ENCODE assay signal across 28 cellular contexts in the genomic region with DNA sequence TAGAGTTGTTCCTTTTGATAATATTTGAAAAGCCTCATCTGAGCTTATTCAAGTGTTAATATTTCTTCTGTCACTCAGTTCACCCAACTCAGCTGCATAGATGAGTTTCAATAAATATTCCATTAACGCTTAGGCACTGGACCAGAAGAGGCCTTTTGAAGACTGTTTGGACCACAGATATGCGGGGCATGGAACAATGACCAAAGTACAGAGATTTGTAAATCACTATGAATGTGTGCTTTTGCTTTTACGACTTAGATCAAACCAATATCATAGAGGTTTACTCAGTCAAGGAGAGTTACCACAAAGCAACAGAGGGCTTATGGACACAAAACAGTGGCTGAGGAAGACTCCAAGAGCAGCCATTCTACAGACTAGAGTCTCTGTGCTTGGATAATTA.
A peak's percentile ranks its signal among the peaks of the same experiment; 100 is the strongest.
DNase-seq lines count a peak whose midpoint lies in the region; ATAC-seq and TF ChIP-seq lines count a peak whose summit lies in the region.
"Had no signal": no experiment of that assay in that cellular context is flagged by ENCODE, and none has a peak within 500 bp of the region (broad histone marks: within the 10 kb centered on the region; RNA-seq: fewer than 3 reads in every experiment).

No MANE protein-coding gene starts in this region.

- TF ChIP-seq CTCF in MCF 10A (IDR thresholded peaks at IDR 0.05; ENCODE audit: unreplicated experiment) (no peak), breast epithelium (IDR thresholded peaks at IDR 0.05) (no peak), RWPE1 (conservative IDR thresholded peaks at IDR 0.05; ENCODE audit: low read depth) (no peak), mammary epithelial cell (conservative IDR thresholded peaks at IDR 0.05 in 1 of 2, IDR thresholded peaks at IDR 0.05 in 1 of 2; ENCODE audit: extremely low read depth in 1 of 2, insufficient read depth in 1 of 2, low read depth in 1 of 2, low read length in 2 of 2) (no peak), natural killer cell (IDR thresholded peaks at IDR 0.05) (no peak)

- no peak overlapping the region for H3K4me2 ChIP-seq in mammary epithelial cell (ENCODE audit: insufficient read depth, low read depth, low read length)

- DNase-seq in MCF 10A (ENCODE audit: unreplicated experiment) (no peak), breast epithelium (ENCODE audit: low spot score in 2 of 2) (no peak), RWPE1 (ENCODE audit: low spot score) (no peak), mammary epithelial cell (no peak), natural killer cell (no peak)
- no peak for DNase-seq in stimulated activated naive B cell treated with anti-CD40 and anti-IgM and Interleukin-4, amounts not matched to agents 10 μg/mL and 1 μg/mL and 100 μg/mL, for 72 hours
- no peak for DNase-seq in activated CD8-positive, alpha-beta memory T cell treated with anti-CD3 and anti-CD28 coated beads for 24 hours
- no peak for DNase-seq in activated CD8-positive, alpha-beta memory T cell treated with anti-CD3 and anti-CD28 coated beads, Interleukin-2, amount 10 ng/mL, durations not matched to agents 7 days and 5 days
- DNase-seq: activated CD4-positive, alpha-beta T cell treated with anti-CD3 and anti-CD28 coated beads, Interleukin-2, amount 50 U/mL, for 1 hour; activated CD8-positive, alpha-beta memory T cell treated with anti-CD3 and anti-CD28 coated beads, Interleukin-2, amount 50 U/mL, for 48 hours; activated gamma-delta T cell treated with Interleukin-2 at 50 U/mL for 16 hours; amniotic stem cell; C1 segment of cervical spinal cord; Caco-2; DMS79 treated with DMSO at 0.1 percent for 48 hours; endodermal cell; hypothalamus; Karpas-422; NCI-H1694 treated with DMSO at 0.1 percent for 48 hours; NCI-H2171 treated with DMSO at 0.1 percent for 48 hours; NCI-H526; stimulated activated CD4-positive, alpha-beta T cell treated with anti-CD3 and anti-CD28 coated beads, Interleukin-2, amount 100 ng/mL, for 24 hours had no signal

- ATAC-seq in stimulated activated naive B cell treated with anti-CD40 and anti-IgM and Interleukin-4, amounts not matched to agents 10 μg/mL and 1 μg/mL and 100 μg/mL, for 72 hours (replicated peaks), result no peak
- no peak for ATAC-seq in activated CD8-positive, alpha-beta memory T cell treated with anti-CD3 and anti-CD28 coated beads, Interleukin-2, amount 10 ng/mL, durations not matched to agents 7 days and 5 days
- no peak for ATAC-seq in natural killer cell
- ATAC-seq: gastroesophageal sphincter had no signal

- H3K4me3 ChIP-seq in breast epithelium (no peak overlapping the region), mammary epithelial cell (replicated peaks in 1 of 3; ENCODE audit: insufficient read depth in 1 of 3, low read depth in 2 of 3, low read length in 3 of 3) (no peak overlapping the region)
- H3K4me3 ChIP-seq: cardiac muscle cell, coronary artery, gastroesophageal sphincter, prostate gland, skin epidermis, suprapubic skin had no signal

- peaks cover 43% of the 10 kb centered on the region for H3K4me1 Mint-ChIP-seq in MCF 10A (ENCODE audit: insufficient read depth, unreplicated experiment)
- H3K4me1 Mint-ChIP-seq in stimulated activated naive B cell treated with anti-CD40 and anti-IgM and Interleukin-4, amounts not matched to agents 10 μg/mL and 1 μg/mL and 100 μg/mL, for 72 hours, result peaks cover 22 to 53% of the 10 kb centered on the region in 2 donors
- H3K4me1 Mint-ChIP-seq in activated CD8-positive, alpha-beta memory T cell treated with anti-CD3 and anti-CD28 coated beads, Interleukin-2, amount 10 ng/mL, durations not matched to agents 7 days and 5 days, result peaks cover 70% of the 10 kb centered on the region
- peaks cover 34 to 36% of the 10 kb centered on the region in 2 donors for H3K4me1 Mint-ChIP-seq in natural killer cell

- no peak overlapping the region for H3K4me3 Mint-ChIP-seq in MCF 10A (ENCODE audit: unreplicated experiment)
- no peak overlapping the region for H3K4me3 Mint-ChIP-seq in stimulated activated naive B cell treated with anti-CD40 and anti-IgM and Interleukin-4, amounts not matched to agents 10 μg/mL and 1 μg/mL and 100 μg/mL, for 72 hours
- H3K4me3 Mint-ChIP-seq in activated CD8-positive, alpha-beta memory T cell treated with anti-CD3 and anti-CD28 coated beads, Interleukin-2, amount 10 ng/mL, durations not matched to agents 7 days and 5 days, result no peak overlapping the region
- H3K4me3 Mint-ChIP-seq in natural killer cell, result no peak overlapping the region
- H3K4me3 Mint-ChIP-seq: endodermal cell had no signal

- H3K27ac Mint-ChIP-seq in MCF 10A (ENCODE audit: low read depth, unreplicated experiment) (peak overlapping the region; percentile 96), natural killer cell (no peak overlapping the region)
- peak overlapping the region; percentile 14 for H3K27ac Mint-ChIP-seq in stimulated activated naive B cell treated with anti-CD40 and anti-IgM and Interleukin-4, amounts not matched to agents 10 μg/mL and 1 μg/mL and 100 μg/mL, for 72 hours
- H3K27ac Mint-ChIP-seq in activated CD8-positive, alpha-beta memory T cell treated with anti-CD3 and anti-CD28 coated beads, Interleukin-2, amount 10 ng/mL, durations not matched to agents 7 days and 5 days, result no peak overlapping the region
- H3K27ac Mint-ChIP-seq: endodermal cell had no signal

- CTCF ChIA-PET in MCF 10A (lab: Yijun Ruan, JAX) (interaction anchor here (0.9 to 1.1 kb wide), 3 partner anchors 16 to 33 kb away, joined by 3 to 4 read pairs (median 4); no protein-coding TSS in a partner anchor), RWPE1 (lab: Yijun Ruan, JAX) (no interaction called here), mammary epithelial cell (lab: Charles Lee; ENCODE audit: low non-redundant PET) (no interaction called here)
- CTCF ChIA-PET in activated CD8-positive, alpha-beta memory T cell treated with anti-CD3 and anti-CD28 coated beads, Interleukin-2, amount 10 ng/mL, durations not matched to agents 7 days and 5 days (lab: Charles Lee), result interaction anchor here (1.0 to 1.6 kb wide), 4 partner anchors 16 to 37 kb away, joined by 3 to 6 read pairs (median 4); no protein-coding TSS in a partner anchor

- no peaks in the 10 kb centered on the region for H4K20me1 ChIP-seq in mammary epithelial cell (ENCODE audit: insufficient read depth, low read length)

- no peak for TF ChIP-seq POLR2A in breast epithelium (IDR thresholded peaks at IDR 0.05)

- H3K4me1 ChIP-seq in breast epithelium (peaks cover 0 to 2% of the 10 kb centered on the region in 2 donors), mammary epithelial cell (ENCODE audit: insufficient read depth, low read length) (peaks cover 45% of the 10 kb centered on the region)
- H3K4me1 ChIP-seq: Caco-2, gastroesophageal sphincter, prostate gland had no signal

- peaks cover 51% of the 10 kb centered on the region for H3K79me2 ChIP-seq in mammary epithelial cell (ENCODE audit: insufficient read depth, low read length)

- in situ Hi-C loops in mammary epithelial cell (cut with MboI; ENCODE audit: low sequenced_read_pairs in 2 of 2), result no loop called here

- BruUV-seq in MCF 10A (replicated peaks; lab: Mats Ljungman, UMichigan), result no TSS peak
- TSS peak; percentile 0 for BruUV-seq in mammary epithelial cell (replicated peaks; lab: Mats Ljungman, UMichigan)

- POLR2A ChIA-PET in MCF 10A (lab: Yijun Ruan, JAX), result interaction anchor here (0.7 to 4.0 kb wide), 7 partner anchors 9 to 32 kb away, joined by 3 to 27 read pairs (median 3); no protein-coding TSS in a partner anchor
- POLR2A ChIA-PET in RWPE1 (lab: Yijun Ruan, JAX; ENCODE audit: low non-redundant PET), result no interaction called here

- H3K9ac ChIP-seq in mammary epithelial cell (ENCODE audit: insufficient read depth, low read length), result no peak overlapping the region

- intact Hi-C loops in MCF 10A (cut with micrococcal nuclease), result no loop called here
- intact Hi-C loops in breast epithelium (cut with DNase I; ENCODE audit: low total_unique reads), result no loop called here
- intact Hi-C loops in mammary epithelial cell (cut with micrococcal nuclease), result no loop called here
- intact Hi-C loops in natural killer cell (cut with micrococcal nuclease), result loop anchor here (10.0 kb wide), 1 partner anchor 535 kb away; no protein-coding TSS in a partner anchor

- H2AFZ ChIP-seq in mammary epithelial cell (ENCODE audit: low read depth, low read length), result no peak overlapping the region

- 98% methylated on average over 3 of the region's 3 CpGs for WGBS in mammary epithelial cell (ENCODE audit: low coverage, missing lambda C conversion rate)

- H3K27me3 Mint-ChIP-seq in MCF 10A (ENCODE audit: insufficient read depth, unreplicated experiment) (no peaks in the 10 kb centered on the region), natural killer cell (ENCODE audit: low read depth in 2 of 2) (no peaks in the 10 kb centered on the region)
- no peaks in the 10 kb centered on the region for H3K27me3 Mint-ChIP-seq in stimulated activated naive B cell treated with anti-CD40 and anti-IgM and Interleukin-4, amounts not matched to agents 10 μg/mL and 1 μg/mL and 100 μg/mL, for 72 hours
- no peaks in the 10 kb centered on the region for H3K27me3 Mint-ChIP-seq in activated CD8-positive, alpha-beta memory T cell treated with anti-CD3 and anti-CD28 coated beads, Interleukin-2, amount 10 ng/mL, durations not matched to agents 7 days and 5 days

- H3K27ac ChIP-seq in breast epithelium (no peak overlapping the region), RWPE1 (peak overlapping the region; percentile 87), mammary epithelial cell (ENCODE audit: insufficient read depth, low read depth, low read length) (no peak overlapping the region)
- H3K27ac ChIP-seq: cardiac muscle cell, coronary artery, gastroesophageal sphincter, prostate gland, suprapubic skin had no signal

- H3K36me3 Mint-ChIP-seq in MCF 10A (ENCODE audit: insufficient read depth, unreplicated experiment) (peaks cover 82% of the 10 kb centered on the region), natural killer cell (peaks cover 6% of the 10 kb centered on the region)
- peaks cover 5 to 11% of the 10 kb centered on the region in 2 donors for H3K36me3 Mint-ChIP-seq in stimulated activated naive B cell treated with anti-CD40 and anti-IgM and Interleukin-4, amounts not matched to agents 10 μg/mL and 1 μg/mL and 100 μg/mL, for 72 hours
- H3K36me3 Mint-ChIP-seq in activated CD8-positive, alpha-beta memory T cell treated with anti-CD3 and anti-CD28 coated beads, Interleukin-2, amount 10 ng/mL, durations not matched to agents 7 days and 5 days, result peaks cover 79% of the 10 kb centered on the region

- no peaks in the 10 kb centered on the region for H3K36me3 ChIP-seq in breast epithelium
- H3K36me3 ChIP-seq in mammary epithelial cell (ENCODE audit: insufficient read depth, low read length), result peaks cover 18% of the 10 kb centered on the region
- H3K36me3 ChIP-seq: cardiac muscle cell, prostate gland had no signal

- dilution Hi-C loops in mammary epithelial cell (cut with HindIII; ENCODE audit: low sequenced_read_pairs), result no loop called here

- H3K9me3 ChIP-seq in breast epithelium, result no peaks in the 10 kb centered on the region
- no peaks in the 10 kb centered on the region for H3K9me3 ChIP-seq in mammary epithelial cell (replicated peaks; ENCODE audit: insufficient read depth, low read length)
- H3K9me3 ChIP-seq: Caco-2, gastroesophageal sphincter, prostate gland, suprapubic skin had no signal

- no peaks in the 10 kb centered on the region for H3K9me3 Mint-ChIP-seq in MCF 10A (ENCODE audit: unreplicated experiment)
- H3K9me3 Mint-ChIP-seq in stimulated activated naive B cell treated with anti-CD40 and anti-IgM and Interleukin-4, amounts not matched to agents 10 μg/mL and 1 μg/mL and 100 μg/mL, for 72 hours, result no peaks in the 10 kb centered on the region
- H3K9me3 Mint-ChIP-seq in activated CD8-positive, alpha-beta memory T cell treated with anti-CD3 and anti-CD28 coated beads, Interleukin-2, amount 10 ng/mL, durations not matched to agents 7 days and 5 days (ENCODE audit: low read depth), result no peaks in the 10 kb centered on the region
- H3K9me3 Mint-ChIP-seq in natural killer cell, result no peaks in the 10 kb centered on the region
- H3K9me3 Mint-ChIP-seq: endodermal cell had no signal

- H3K27me3 ChIP-seq in breast epithelium (no peaks in the 10 kb centered on the region), mammary epithelial cell (ENCODE audit: insufficient read depth, low read length) (no peaks in the 10 kb centered on the region)
- H3K27me3 ChIP-seq: cardiac muscle cell, gastroesophageal sphincter, suprapubic skin had no signal

Comparison
In these comparisons a context has a peak if more than half of its experiments do, and no peak if none do; other contexts are left out.
1. CTCF ChIA-PET loops: an anchor here in MCF 10A (0.9 to 1.1 kb wide) and activated CD8-positive, alpha-beta memory T cell treated with anti-CD3 and anti-CD28 coated beads, Interleukin-2, amount 10 ng/mL, durations not matched to agents 7 days and 5 days (1.0 to 1.6 kb wide); none called in RWPE1 and mammary epithelial cell.
2. H3K27ac Mint-ChIP-seq: peak in MCF 10A (single experiment) and stimulated activated naive B cell treated with anti-CD40 and anti-IgM and Interleukin-4, amounts not matched to agents 10 μg/mL and 1 μg/mL and 100 μg/mL, for 72 hours (single experiment); none in activated CD8-positive, alpha-beta memory T cell treated with anti-CD3 and anti-CD28 coated beads, Interleukin-2, amount 10 ng/mL, durations not matched to agents 7 days and 5 days (single experiment) and natural killer cell (0 of 2).